1 cellular context compared by ENCODE assay signal in genomic region chr13:75402787-75403186, GRCh38.
A peak's percentile ranks its signal among the peaks of the same experiment; 100 is the strongest.
TF ChIP-seq lines count a peak whose summit lies in the region.

No MANE protein-coding gene starts in this region.

TF ChIP-seq in HepG2, 621 proteins besides CTCF, POLR2A, EP300 and RAD21 (continued from another document and continues in another):
- no peak for TF ChIP-seq AHDC1 (CRISPR knock-in tag; IDR thresholded peaks at IDR 0.05; ENCODE audit: borderline replicate concordance)
- no peak for TF ChIP-seq ZNF746 (CRISPR knock-in tag; IDR thresholded peaks at IDR 0.05)
- TF ChIP-seq TEAD2 (CRISPR knock-in tag; IDR thresholded peaks at IDR 0.05), result no peak
- TF ChIP-seq ZNF775 (CRISPR knock-in tag; IDR thresholded peaks at IDR 0.05; ENCODE audit: borderline replicate concordance), result no peak
- TF ChIP-seq XBP1 (CRISPR knock-in tag; IDR thresholded peaks at IDR 0.05), result no peak
- no peak for TF ChIP-seq ZGPAT (CRISPR knock-in tag; IDR thresholded peaks at IDR 0.05)
- TF ChIP-seq TCF7 (IDR thresholded peaks at IDR 0.05; ENCODE audit: low read depth), result no peak
- TF ChIP-seq ZMYM4 (CRISPR knock-in tag; IDR thresholded peaks at IDR 0.05), result peak; percentile 36; the same call in 1 of the 2 replicates
- TF ChIP-seq ZNF260 (CRISPR knock-in tag; IDR thresholded peaks at IDR 0.05; ENCODE audit: borderline replicate concordance, low read depth), result no peak
- no peak for TF ChIP-seq YY1 (IDR thresholded peaks at IDR 0.05; ENCODE audit: insufficient read depth, insufficient replicate concordance, low read depth, low read length)
- TF ChIP-seq PAF1 (CRISPR knock-in tag; IDR thresholded peaks at IDR 0.05), result no peak
- TF ChIP-seq PCBP1 (IDR thresholded peaks at IDR 0.05; ENCODE audit: borderline replicate concordance, low read depth, low read length), result no peak
- TF ChIP-seq MAFK (conservative IDR thresholded peaks at IDR 0.05 in 1 of 2, IDR thresholded peaks at IDR 0.05 in 1 of 2; ENCODE audit: low read length in 2 of 2), result no peak
- TF ChIP-seq TFE3 (CRISPR knock-in tag; IDR thresholded peaks at IDR 0.05), result 0 out of 2 replicates have a peak, but pooled peaks have one; percentile 43
- TF ChIP-seq AGO1 (IDR thresholded peaks at IDR 0.05; ENCODE audit: low read depth, low read length, poor library complexity, severe bottlenecking), result no peak
- TF ChIP-seq SMARCC2 (IDR thresholded peaks at IDR 0.05), result no peak
- no peak for TF ChIP-seq ZFP1 (CRISPR knock-in tag; IDR thresholded peaks at IDR 0.05)
- no peak for TF ChIP-seq NR3C1 (CRISPR knock-in tag; IDR thresholded peaks at IDR 0.05)
- peak; percentile 36 for TF ChIP-seq PAXIP1 (CRISPR knock-in tag; conservative IDR thresholded peaks at IDR 0.05)
- no peak for TF ChIP-seq HOXA7 (CRISPR knock-in tag; IDR thresholded peaks at IDR 0.05)
- TF ChIP-seq FOXA1 (IDR thresholded peaks at IDR 0.05), result no peak
- TF ChIP-seq FOXA1 (CRISPR knock-in tag; IDR thresholded peaks at IDR 0.05), result no peak
- no peak for TF ChIP-seq ZNF556 (CRISPR knock-in tag; IDR thresholded peaks at IDR 0.05; ENCODE audit: borderline replicate concordance)
- TF ChIP-seq CREB3 (CRISPR knock-in tag; IDR thresholded peaks at IDR 0.05), result no peak
- TF ChIP-seq SRY (CRISPR knock-in tag; IDR thresholded peaks at IDR 0.05), result no peak
- TF ChIP-seq ZFP36 (IDR thresholded peaks at IDR 0.05; ENCODE audit: borderline replicate concordance, low read depth, low read length, partially characterized antibody), result no peak
- no peak for TF ChIP-seq ZNF12 (CRISPR knock-in tag; IDR thresholded peaks at IDR 0.05)
- no peak for TF ChIP-seq GTF2F1 (IDR thresholded peaks at IDR 0.05; ENCODE audit: low read length)
- TF ChIP-seq ZNF20 (CRISPR knock-in tag; IDR thresholded peaks at IDR 0.05), result no peak
- TF ChIP-seq SOX5 (CRISPR knock-in tag; IDR thresholded peaks at IDR 0.05; ENCODE audit: borderline replicate concordance), result no peak
- TF ChIP-seq SRSF1 (optimal IDR thresholded peaks at IDR 0.05; ENCODE audit: low read depth, low read length), result no peak
- no peak for TF ChIP-seq EHMT2 (IDR thresholded peaks at IDR 0.05; ENCODE audit: borderline replicate concordance, low read depth, low read length)
- no peak for TF ChIP-seq LRRFIP1 (CRISPR knock-in tag; conservative IDR thresholded peaks at IDR 0.05)
- TF ChIP-seq FUBP1 (CRISPR knock-in tag; IDR thresholded peaks at IDR 0.05; ENCODE audit: borderline replicate concordance), result no peak
- no peak for TF ChIP-seq FOXK1 (CRISPR knock-in tag; IDR thresholded peaks at IDR 0.05; ENCODE audit: borderline replicate concordance, low read depth)
- TF ChIP-seq ZNF121 (CRISPR knock-in tag; IDR thresholded peaks at IDR 0.05), result no peak
- no peak for TF ChIP-seq THAP9 (CRISPR knock-in tag; IDR thresholded peaks at IDR 0.05; ENCODE audit: borderline replicate concordance)
- TF ChIP-seq MXD1 (CRISPR knock-in tag; IDR thresholded peaks at IDR 0.05), result no peak
- TF ChIP-seq FOXO1 (CRISPR knock-in tag; IDR thresholded peaks at IDR 0.05), result no peak
- TF ChIP-seq XRCC5 (optimal IDR thresholded peaks at IDR 0.05; ENCODE audit: low read length), result no peak
- no peak for TF ChIP-seq ZNF335 (CRISPR knock-in tag; IDR thresholded peaks at IDR 0.05)
- no peak for TF ChIP-seq MLLT10 (CRISPR knock-in tag; IDR thresholded peaks at IDR 0.05)
- TF ChIP-seq EED (CRISPR knock-in tag; IDR thresholded peaks at IDR 0.05), result no peak
- TF ChIP-seq SAP130 (CRISPR knock-in tag; IDR thresholded peaks at IDR 0.05; ENCODE audit: low read depth), result peak; percentile 62
